ENCODE assay signal across 14 cellular contexts in genomic region chr16:76277099-76278030, GRCh38. TPM values are rescaled to one million over a fixed set of nuclear protein-coding genes. Genes with fewer than 3 reads are reported as not detected.
DNase-seq lines count a peak whose midpoint lies in the region; ATAC-seq, FAIRE-seq and TF ChIP-seq lines count a peak whose summit lies in the region.
"Had no signal": no experiment of that assay in that cellular context is flagged by ENCODE, and none has a peak within 500 bp of the region (broad histone marks: within the 10 kb centered on the region; RNA-seq: fewer than 3 reads in every experiment).

Gene CNTNAP4, plus strand, starts transcription at chr16:76277401. Its CDS starts 262 bp downstream, at chr16:76277663.

- H3K9ac ChIP-seq in HepG2 (ENCODE audit: insufficient read depth, low read depth, low read length): no peak within 1 kb of the TSS

- no peak for FAIRE-seq in HepG2 (lab: Jason Lieb, UNC)
- FAIRE-seq: kidney had no signal

- no peak for TF ChIP-seq RAD21 in HepG2 (CRISPR knock-in tag; IDR thresholded peaks at IDR 0.05)

- H3K9me3 ChIP-seq in neuron (ENCODE audit: low read length) (no peaks in the 10 kb centered on the region), HepG2 (ENCODE audit: low read length) (no peaks in the 10 kb centered on the region; the same call in 1 of the 2 replicates)

- peaks cover 2% of the 10 kb centered on the region for H3K4me1 ChIP-seq in neuron (ENCODE audit: insufficient read depth, low read length)
- no peaks in the 10 kb centered on the region for H3K4me1 ChIP-seq in HepG2 (ENCODE audit: insufficient read depth, low read length)

- intact Hi-C loops in HepG2 (cut with micrococcal nuclease; ENCODE audit: unreplicated experiment): loop anchor here (2.0 kb wide), 1 partner anchor 489 kb away; no protein-coding TSS in a partner anchor

- CTCF ChIA-PET in HepG2 (lab: Yijun Ruan, JAX; ENCODE audit: low intra/inter-chr PET ratio, low total read pairs): no interaction called here

- WGBS in HepG2 (ENCODE audit: low lambda C conversion rate): 10% methylated on average over 22 of the region's 22 CpGs

- BruUV-seq in HepG2 (replicated peaks; lab: Mats Ljungman, UMichigan): no TSS peak

- in situ Hi-C loops in HepG2 (cut with HindIII; ENCODE audit: extremely low pct_ligation_motif_present, low pct_unique_long_range_greater_than_20kb): loop anchor here (10.0 to 25.0 kb wide), 2 partner anchors 377 to 885 kb away; no protein-coding TSS in a partner anchor

- no peak for TF ChIP-seq CTCF in HepG2 (CRISPR knock-in tag; IDR thresholded peaks at IDR 0.05)

- H3K27ac ChIP-seq in HepG2 (ENCODE audit: extremely low read length, insufficient read depth, low read length): no peak within 1 kb of the TSS

- H3K4me2 ChIP-seq in HepG2 (ENCODE audit: low read depth, low read length): no peak within 1 kb of the TSS

- POLR2A ChIA-PET in HepG2 (lab: Yijun Ruan, JAX): no interaction called here

- H3K27me3 ChIP-seq in neuron (ENCODE audit: insufficient read depth, low read length) (peaks cover 5% of the 10 kb centered on the region), HepG2 (ENCODE audit: control insufficient read depth in 1 of 2, insufficient read depth in 2 of 2, low read length in 2 of 2) (no peaks in the 10 kb centered on the region)

- H3K4me3 ChIP-seq in neuron (ENCODE audit: low read length) (peak within 1 kb of the TSS; percentile 9), HepG2 (replicated peaks in 1 of 3; ENCODE audit: insufficient read depth in 1 of 3, low read depth in 2 of 3, low read length in 3 of 3) (no peak within 1 kb of the TSS)

- H4K20me1 ChIP-seq in HepG2 (ENCODE audit: insufficient read depth, low read length): no peaks in the 10 kb centered on the region

- no peak for ATAC-seq in HepG2
- ATAC-seq: esophagus mucosa had no signal

- H3K36me3 ChIP-seq in neuron (ENCODE audit: insufficient read depth, low read length): no peaks in the 10 kb centered on the region
- no peaks in the 10 kb centered on the region for H3K36me3 ChIP-seq in HepG2 (replicated peaks in 1 of 2; ENCODE audit: control insufficient read depth in 1 of 2, insufficient read depth in 2 of 2, low read length in 2 of 2)

- peak; percentile 29 for DNase-seq in ELF-1 (ENCODE audit: low read depth, low spot score)
- peak; percentile 23 for DNase-seq in NCI-H2171 treated with DMSO at 0.1 percent for 48 hours (lab: John Stamatoyannopoulos, UW)
- peak; percentile 88 for DNase-seq in globus pallidus (ENCODE audit: low spot score)
- DNase-seq in HT-29 (ENCODE audit: low spot score): no peak
- DNase-seq in HepG2 (ENCODE audit: low spot score): no peak
- no peak for DNase-seq in activated T-cell treated with anti-CD3 and anti-CD28 coated beads for 4 hours
- no peak for DNase-seq in activated CD4-positive, CD25-positive, alpha-beta regulatory T cell (lab: John Stamatoyannopoulos, UW)
- DNase-seq: CD4-positive, alpha-beta memory T cell; kidney; MV-4-11; OCI-M1; T1000 had no signal

- H3K79me2 ChIP-seq in HepG2 (ENCODE audit: insufficient read depth, low read length): no peaks in the 10 kb centered on the region

- TF ChIP-seq EP300 in HepG2 (IDR thresholded peaks at IDR 0.05; ENCODE audit: low read depth in 2 of 2, low read length in 2 of 2) (no peak), HepG2 (CRISPR knock-in tag; IDR thresholded peaks at IDR 0.05; ENCODE audit: borderline replicate concordance) (no peak)

- TF ChIP-seq POLR2A in HepG2 (IDR thresholded peaks at IDR 0.05; ENCODE audit: insufficient read depth in 1 of 2, low read depth in 2 of 2, low read length in 2 of 2): no peak

- H2AFZ ChIP-seq in neuron (ENCODE audit: low read depth, low read length) (peak within 1 kb of the TSS; percentile 51), HepG2 (ENCODE audit: low read length) (no peak within 1 kb of the TSS)

TF ChIP-seq in HepG2, 621 proteins besides CTCF, POLR2A, EP300 and RAD21:
- TF ChIP-seq ZNF564 (CRISPR knock-in tag; IDR thresholded peaks at IDR 0.05) (no peak), ZBTB34 (CRISPR knock-in tag; IDR thresholded peaks at IDR 0.05) (no peak), ZKSCAN5 (CRISPR knock-in tag; IDR thresholded peaks at IDR 0.05) (no peak), POGK (CRISPR knock-in tag; conservative IDR thresholded peaks at IDR 0.05) (no peak), FLYWCH1 (CRISPR knock-in tag; IDR thresholded peaks at IDR 0.05) (no peak), KDM6A (CRISPR knock-in tag; IDR thresholded peaks at IDR 0.05; ENCODE audit: low read depth) (no peak), ZNF580 (CRISPR knock-in tag; IDR thresholded peaks at IDR 0.05; ENCODE audit: borderline replicate concordance, low read depth) (no peak)

RNA-seq across cellular contexts. Expression of gene CNTNAP4, which starts in this region (rescaled TPM):
- not detected in 2 replicates for total RNA-seq in HT-29 (2014; rRNA removed; shearing (Covaris generic))
- not detected in 2 replicates for total RNA-seq in HepG2 (2016; rRNA removed; fragmentation: Illumina TruSeq; extraction: Trizol)
- total RNA-seq in HepG2 (2016; cell fraction: cytosol; rRNA removed; fragmentation: Illumina TruSeq; extraction: Trizol; ENCODE audit: low read depth): not detected in 2 replicates
- not detected in 2 replicates for total RNA-seq in HepG2 (2016; cell fraction: insoluble cytoplasmic fraction; rRNA removed; fragmentation: Illumina TruSeq; extraction: Trizol)
- not detected in 2 replicates for total RNA-seq in HepG2 (2016; cell fraction: membrane; rRNA removed; fragmentation: Illumina TruSeq; extraction: Trizol)
- total RNA-seq in HepG2 (2016; cell fraction: nucleus; rRNA removed; fragmentation: Illumina TruSeq; extraction: Trizol): not detected in 2 replicates
- polyA plus RNA-seq in HepG2 (2011; rRNA removed): not detected in 2 replicates
- polyA plus RNA-seq in HepG2 (2011; cell fraction: cytosol; rRNA removed): not detected in 2 replicates
- not detected in 2 replicates for polyA plus RNA-seq in HepG2 (2011; cell fraction: nucleus; rRNA removed)
- not detected in 2 replicates for polyA plus RNA-seq in HepG2 (2012)
- polyA plus RNA-seq in HepG2 (2016; cell fraction: cytosol; fragmentation: Illumina TruSeq; extraction: Trizol; ENCODE audit: low read depth): not detected in 2 replicates
- polyA plus RNA-seq in HepG2 (2016; cell fraction: insoluble cytoplasmic fraction; fragmentation: Illumina TruSeq; extraction: Trizol; ENCODE audit: low read depth): not detected in 2 replicates
- not detected in 2 replicates for polyA plus RNA-seq in HepG2 (2016; cell fraction: membrane; fragmentation: Illumina TruSeq; extraction: Trizol; ENCODE audit: low read depth)
- not detected in 2 replicates for polyA plus RNA-seq in HepG2 (2016; cell fraction: nucleus; fragmentation: Illumina TruSeq; extraction: Trizol; ENCODE audit: insufficient read depth, low read depth)
- polyA minus RNA-seq in HepG2 (2011; rRNA and poly(A)+ RNA removed; ENCODE audit: low replicate concordance): not detected in 2 replicates
- polyA minus RNA-seq in HepG2 (2011; cell fraction: cytosol; rRNA and poly(A)+ RNA removed): not detected in 2 replicates
- polyA minus RNA-seq in HepG2 (2011; cell fraction: nucleus; rRNA and poly(A)+ RNA removed): not detected in 2 replicates
- total RNA-seq: CD4-positive, alpha-beta memory T cell; esophagus mucosa; kidney had no signal
- polyA plus RNA-seq: CD4-positive, alpha-beta memory T cell had no signal

Comparison
In these comparisons a context has a peak if more than half of its experiments do, and no peak if none do; other contexts are left out.
1. DNase-seq: peak in ELF-1 (single experiment), NCI-H2171 treated with DMSO at 0.1 percent for 48 hours (single experiment) and globus pallidus (single experiment); none in HT-29 (single experiment), HepG2 (single experiment), activated T-cell treated with anti-CD3 and anti-CD28 coated beads for 4 hours (single experiment) and activated CD4-positive, CD25-positive, alpha-beta regulatory T cell (0 of 4).